ENCODE assay signal across 9 cellular contexts in the genomic region with DNA sequence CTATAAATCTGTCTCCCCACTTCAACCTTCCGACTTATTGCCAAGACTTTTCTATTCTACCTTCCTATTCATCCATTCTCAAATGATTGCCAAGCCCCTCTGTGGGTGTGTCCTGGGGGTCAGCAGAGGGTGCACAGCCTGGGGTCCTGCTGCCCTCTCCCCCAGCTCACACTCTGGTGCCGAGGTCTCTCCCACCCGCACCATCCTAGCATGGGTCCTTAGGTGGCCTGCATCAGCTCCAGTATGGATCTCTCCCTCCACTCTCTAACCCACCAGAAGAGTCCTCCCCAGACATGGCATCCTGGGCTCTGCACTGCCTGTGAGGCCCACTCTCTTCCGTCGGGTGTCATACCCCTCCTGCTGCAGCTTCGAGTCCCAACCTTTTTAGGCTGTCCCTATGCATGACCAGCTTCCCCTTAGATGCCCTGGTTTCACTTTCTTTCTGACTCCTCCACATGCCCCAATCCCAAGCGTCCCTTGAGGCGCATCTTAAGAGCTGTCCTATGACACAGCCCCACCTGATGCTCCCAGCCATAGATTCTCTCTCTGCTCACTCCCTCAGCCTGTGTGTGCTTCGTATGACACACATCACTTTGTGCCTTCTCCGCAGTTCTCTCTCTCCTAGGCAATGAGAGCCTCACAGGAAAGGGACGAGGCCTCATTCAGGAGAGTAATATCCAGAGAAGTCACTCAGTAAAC.
DNase-seq lines count a peak whose midpoint lies in the region; ATAC-seq and TF ChIP-seq lines count a peak whose summit lies in the region.
"Had no signal": no experiment of that assay in that cellular context is flagged by ENCODE, and none has a peak within 500 bp of the region (broad histone marks: within the 10 kb centered on the region; RNA-seq: fewer than 3 reads in every experiment).

No MANE protein-coding gene starts in this region.

- H3K27ac ChIP-seq in HUES48 (ENCODE audit: low read depth, low read length) (peak overlapping the region; percentile 49), cingulate gyrus (ENCODE audit: low read depth, low read length) (peak overlapping the region; percentile 33)

- peak; percentile 68 for DNase-seq in GM12865 (ENCODE audit: low read depth)
- DNase-seq in pons (ENCODE audit: low spot score): peak; percentile 68
- no peak for DNase-seq in kidney glomerular epithelial cell (lab: John Stamatoyannopoulos, UW)
- no peak for DNase-seq in NCI-H524 treated with DMSO at 0.1 percent for 48 hours (lab: John Stamatoyannopoulos, UW)
- DNase-seq: NCI-H1694 had no signal

- no peaks in the 10 kb centered on the region for H3K9me3 ChIP-seq in HUES48 (ENCODE audit: control insufficient read depth, insufficient read depth, low read length)

- ATAC-seq in HG03520 (IDR thresholded peaks at IDR 0.05; ENCODE audit: unreplicated experiment) (no peak), HG03457 (IDR thresholded peaks at IDR 0.05; ENCODE audit: unreplicated experiment) (no peak)

- H3K4me3 ChIP-seq in GM12865 (ENCODE audit: low read depth, low read length): no peak overlapping the region
- no peak overlapping the region for H3K4me3 ChIP-seq in HUES48 (ENCODE audit: low read depth, low read length)

- no peak for TF ChIP-seq CTCF in GM12865 (IDR thresholded peaks at IDR 0.05; ENCODE audit: insufficient read depth, low read depth, low read length, missing control alignments)

- H3K27me3 ChIP-seq in HUES48 (ENCODE audit: control insufficient read depth, insufficient read depth, low read length): no peaks in the 10 kb centered on the region

- H3K36me3 ChIP-seq in HUES48 (ENCODE audit: control insufficient read depth, insufficient read depth, low read length): peaks cover 46% of the 10 kb centered on the region

- no peak overlapping the region for H3K9ac ChIP-seq in HUES48 (ENCODE audit: low read depth, low read length)

- H3K4me1 ChIP-seq in HUES48 (ENCODE audit: control insufficient read depth, insufficient read depth, low read length): no peaks in the 10 kb centered on the region; the same call in 1 of the 2 replicates

Comparison
In these comparisons a context has a peak if more than half of its experiments do, and no peak if none do; other contexts are left out.
1. DNase-seq: peak in GM12865 (single experiment) and pons (single experiment); none in kidney glomerular epithelial cell (single experiment) and NCI-H524 treated with DMSO at 0.1 percent for 48 hours (single experiment).